2 cellular contexts compared by ENCODE assay signal in the genomic region with DNA sequence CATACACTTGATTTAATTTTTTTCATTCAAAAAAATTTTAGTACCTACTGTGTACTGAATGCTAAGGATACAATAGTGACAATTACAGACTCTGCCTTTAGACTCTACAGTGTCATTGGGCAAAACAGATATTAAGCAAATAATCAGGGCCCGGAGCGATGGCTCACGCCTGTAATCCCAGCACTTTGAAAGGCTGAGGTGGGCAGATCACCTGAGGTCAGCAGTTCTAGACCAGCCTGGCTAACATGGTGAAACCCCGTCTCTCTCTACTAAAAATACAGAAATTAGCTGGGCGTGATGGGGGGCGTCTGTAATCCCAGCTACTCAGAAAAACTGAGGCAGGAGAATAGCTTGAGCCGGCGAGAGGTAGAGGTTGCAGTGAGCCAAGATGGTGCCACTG.
TF ChIP-seq lines count a peak whose summit lies in the region.

No MANE protein-coding gene starts in this region.

TF ChIP-seq in SK-N-SH, 30 proteins besides CTCF, POLR2A, EP300 and RAD21 (continued from another document):
- TF ChIP-seq FOSL2 (IDR thresholded peaks at IDR 0.05; ENCODE audit: borderline replicate concordance, low read depth) (no peak), SIN3A (IDR thresholded peaks at IDR 0.05; ENCODE audit: borderline replicate concordance, low read depth, low read length) (no peak), CHD2 (IDR thresholded peaks at IDR 0.05; ENCODE audit: low read length, partially characterized antibody) (no peak), RXRA (IDR thresholded peaks at IDR 0.05; ENCODE audit: borderline replicate concordance, low read depth) (no peak), YY1 (IDR thresholded peaks at IDR 0.05; ENCODE audit: low read depth) (no peak), GABPA (IDR thresholded peaks at IDR 0.05; ENCODE audit: low read depth) (no peak)
- TF ChIP-seq, protein P1, sequence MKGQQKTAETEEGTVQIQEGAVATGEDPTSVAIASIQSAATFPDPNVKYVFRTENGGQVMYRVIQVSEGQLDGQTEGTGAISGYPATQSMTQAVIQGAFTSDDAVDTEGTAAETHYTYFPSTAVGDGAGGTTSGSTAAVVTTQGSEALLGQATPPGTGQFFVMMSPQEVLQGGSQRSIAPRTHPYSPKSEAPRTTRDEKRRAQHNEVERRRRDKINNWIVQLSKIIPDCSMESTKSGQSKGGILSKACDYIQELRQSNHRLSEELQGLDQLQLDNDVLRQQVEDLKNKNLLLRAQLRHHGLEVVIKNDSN (IDR thresholded peaks at IDR 0.05; ENCODE audit: borderline replicate concordance, low read depth), result no peak
- TF ChIP-seq, protein P2, sequence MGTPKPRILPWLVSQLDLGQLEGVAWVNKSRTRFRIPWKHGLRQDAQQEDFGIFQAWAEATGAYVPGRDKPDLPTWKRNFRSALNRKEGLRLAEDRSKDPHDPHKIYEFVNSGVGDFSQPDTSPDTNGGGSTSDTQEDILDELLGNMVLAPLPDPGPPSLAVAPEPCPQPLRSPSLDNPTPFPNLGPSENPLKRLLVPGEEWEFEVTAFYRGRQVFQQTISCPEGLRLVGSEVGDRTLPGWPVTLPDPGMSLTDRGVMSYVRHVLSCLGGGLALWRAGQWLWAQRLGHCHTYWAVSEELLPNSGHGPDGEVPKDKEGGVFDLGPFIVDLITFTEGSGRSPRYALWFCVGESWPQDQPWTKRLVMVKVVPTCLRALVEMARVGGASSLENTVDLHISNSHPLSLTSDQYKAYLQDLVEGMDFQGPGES (IDR thresholded peaks at IDR 0.05; ENCODE audit: low read depth, low read length), result no peak
- TF ChIP-seq, protein P3, sequence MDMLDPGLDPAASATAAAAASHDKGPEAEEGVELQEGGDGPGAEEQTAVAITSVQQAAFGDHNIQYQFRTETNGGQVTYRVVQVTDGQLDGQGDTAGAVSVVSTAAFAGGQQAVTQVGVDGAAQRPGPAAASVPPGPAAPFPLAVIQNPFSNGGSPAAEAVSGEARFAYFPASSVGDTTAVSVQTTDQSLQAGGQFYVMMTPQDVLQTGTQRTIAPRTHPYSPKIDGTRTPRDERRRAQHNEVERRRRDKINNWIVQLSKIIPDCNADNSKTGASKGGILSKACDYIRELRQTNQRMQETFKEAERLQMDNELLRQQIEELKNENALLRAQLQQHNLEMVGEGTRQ (IDR thresholded peaks at IDR 0.05; ENCODE audit: borderline replicate concordance, low read depth, low read length), result no peak

TF ChIP-seq in SK-N-SH treated with all-trans-retinoic acid at 6 μM for 48 hours, 23 proteins besides CTCF, POLR2A, EP300 and RAD21 (continued from another document):
- TF ChIP-seq CREB5 (CRISPR knock-in tag; IDR thresholded peaks at IDR 0.05; ENCODE audit: low read depth), result no peak
- TF ChIP-seq ZNF8 (CRISPR knock-in tag; IDR thresholded peaks at IDR 0.05), result no peak
- TF ChIP-seq, protein P4, sequence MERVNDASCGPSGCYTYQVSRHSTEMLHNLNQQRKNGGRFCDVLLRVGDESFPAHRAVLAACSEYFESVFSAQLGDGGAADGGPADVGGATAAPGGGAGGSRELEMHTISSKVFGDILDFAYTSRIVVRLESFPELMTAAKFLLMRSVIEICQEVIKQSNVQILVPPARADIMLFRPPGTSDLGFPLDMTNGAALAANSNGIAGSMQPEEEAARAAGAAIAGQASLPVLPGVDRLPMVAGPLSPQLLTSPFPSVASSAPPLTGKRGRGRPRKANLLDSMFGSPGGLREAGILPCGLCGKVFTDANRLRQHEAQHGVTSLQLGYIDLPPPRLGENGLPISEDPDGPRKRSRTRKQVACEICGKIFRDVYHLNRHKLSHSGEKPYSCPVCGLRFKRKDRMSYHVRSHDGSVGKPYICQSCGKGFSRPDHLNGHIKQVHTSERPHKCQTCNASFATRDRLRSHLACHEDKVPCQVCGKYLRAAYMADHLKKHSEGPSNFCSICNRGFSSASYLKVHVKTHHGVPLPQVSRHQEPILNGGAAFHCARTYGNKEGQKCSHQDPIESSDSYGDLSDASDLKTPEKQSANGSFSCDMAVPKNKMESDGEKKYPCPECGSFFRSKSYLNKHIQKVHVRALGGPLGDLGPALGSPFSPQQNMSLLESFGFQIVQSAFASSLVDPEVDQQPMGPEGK (CRISPR knock-in tag; IDR thresholded peaks at IDR 0.05; ENCODE audit: borderline replicate concordance), result no peak
- TF ChIP-seq, protein P5, sequence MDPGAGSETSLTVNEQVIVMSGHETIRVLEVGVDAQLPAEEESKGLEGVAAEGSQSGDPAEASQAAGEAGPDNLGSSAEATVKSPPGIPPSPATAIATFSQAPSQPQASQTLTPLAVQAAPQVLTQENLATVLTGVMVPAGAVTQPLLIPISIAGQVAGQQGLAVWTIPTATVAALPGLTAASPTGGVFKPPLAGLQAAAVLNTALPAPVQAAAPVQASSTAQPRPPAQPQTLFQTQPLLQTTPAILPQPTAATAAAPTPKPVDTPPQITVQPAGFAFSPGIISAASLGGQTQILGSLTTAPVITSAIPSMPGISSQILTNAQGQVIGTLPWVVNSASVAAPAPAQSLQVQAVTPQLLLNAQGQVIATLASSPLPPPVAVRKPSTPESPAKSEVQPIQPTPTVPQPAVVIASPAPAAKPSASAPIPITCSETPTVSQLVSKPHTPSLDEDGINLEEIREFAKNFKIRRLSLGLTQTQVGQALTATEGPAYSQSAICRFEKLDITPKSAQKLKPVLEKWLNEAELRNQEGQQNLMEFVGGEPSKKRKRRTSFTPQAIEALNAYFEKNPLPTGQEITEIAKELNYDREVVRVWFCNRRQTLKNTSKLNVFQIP (CRISPR knock-in tag; IDR thresholded peaks at IDR 0.05; ENCODE audit: borderline replicate concordance, low read depth), result no peak
- TF ChIP-seq ZNF565 (CRISPR knock-in tag; conservative IDR thresholded peaks at IDR 0.05; ENCODE audit: low read depth), result no peak
- TF ChIP-seq CSRNP3 (CRISPR knock-in tag; IDR thresholded peaks at IDR 0.05), result no peak
- no peak for TF ChIP-seq BACH2 (CRISPR knock-in tag; IDR thresholded peaks at IDR 0.05; ENCODE audit: borderline replicate concordance)
- TF ChIP-seq ZFP3 (CRISPR knock-in tag; IDR thresholded peaks at IDR 0.05), result no peak
